1 cellular context compared by ENCODE assay signal in genomic region chr19:35156673-35157014, GRCh38.
TF ChIP-seq lines count a peak whose summit lies in the region.

No MANE protein-coding gene starts in this region.

TF ChIP-seq in HEK293, 187 proteins besides CTCF, POLR2A, EP300 and RAD21 (continued from another document):
- TF ChIP-seq ZNF792 (tag by site-specific recombination; IDR thresholded peaks at IDR 0.05) = no peak
- no peak for TF ChIP-seq GLI2 (tag by site-specific recombination; IDR thresholded peaks at IDR 0.05; ENCODE audit: borderline replicate concordance, low read depth)
- no peak for TF ChIP-seq ZNF391 (tag by site-specific recombination; IDR thresholded peaks at IDR 0.05; ENCODE audit: borderline replicate concordance, low read depth)
- 0 out of 2 replicates have a peak, but pooled peaks have one; percentile 1 for TF ChIP-seq ZNF473 (tag by site-specific recombination; IDR thresholded peaks at IDR 0.05)
- TF ChIP-seq ZNF112 (tag by site-specific recombination; IDR thresholded peaks at IDR 0.05) = no peak
- TF ChIP-seq ZFP37 (tag by site-specific recombination; IDR thresholded peaks at IDR 0.05) = no peak
- no peak for TF ChIP-seq FEZF1 (tag by site-specific recombination; IDR thresholded peaks at IDR 0.05)
- peak; percentile 11; the same call in 1 of the 2 replicates for TF ChIP-seq ZNF133 (tag by site-specific recombination; IDR thresholded peaks at IDR 0.05)
- no peak for TF ChIP-seq ZSCAN30 (tag by site-specific recombination; IDR thresholded peaks at IDR 0.05)
- TF ChIP-seq KLF9 (tag by site-specific recombination; IDR thresholded peaks at IDR 0.05; ENCODE audit: low read depth) = no peak
- TF ChIP-seq ZNF211 (tag by site-specific recombination; IDR thresholded peaks at IDR 0.05; ENCODE audit: low read depth) = no peak
TF ChIP-seq in HEK293: peak in this region for 3.
